8 cellular contexts compared by ENCODE assay signal in genomic region chr2:65130440-65131175, GRCh38. TPM values are rescaled to one million over a fixed set of nuclear protein-coding genes. Genes with fewer than 3 reads are reported as not detected.
DNase-seq lines count a peak whose midpoint lies in the region; ATAC-seq and TF ChIP-seq lines count a peak whose summit lies in the region.

No MANE protein-coding gene starts in this region.

- CTCF ChIA-PET in activated CD8-positive, alpha-beta T cell treated with anti-CD3 and anti-CD28 coated beads for 36 hours (lab: Charles Lee) = interaction anchor here (0.6 to 3.4 kb wide), 8 partner anchors 11 to 213 kb away, joined by 3 to 23 read pairs (median 4); partner anchors contain the start of genes ACTR2 and CEP68

- no peaks in the 10 kb centered on the region for H3K9me3 Mint-ChIP-seq in activated CD8-positive, alpha-beta T cell treated with anti-CD3 and anti-CD28 coated beads for 36 hours

- no peaks in the 10 kb centered on the region for H3K27me3 Mint-ChIP-seq in activated CD8-positive, alpha-beta T cell treated with anti-CD3 and anti-CD28 coated beads for 36 hours

- peak overlapping the region; percentile 87 for H3K9ac ChIP-seq in skeletal muscle satellite cell (ENCODE audit: low read depth, low read length)

- peaks cover 22% of the 10 kb centered on the region for H3K4me1 ChIP-seq in skeletal muscle satellite cell (ENCODE audit: control insufficient read depth, insufficient read depth, low read length)

- no peaks in the 10 kb centered on the region for H3K9me3 ChIP-seq in skeletal muscle satellite cell (replicated peaks; ENCODE audit: low read length)

- peaks cover 13% of the 10 kb centered on the region for H3K36me3 Mint-ChIP-seq in activated CD8-positive, alpha-beta T cell treated with anti-CD3 and anti-CD28 coated beads for 36 hours (ENCODE audit: low read depth)

- no peak for TF ChIP-seq CTCF in GM12864 (IDR thresholded peaks at IDR 0.05; ENCODE audit: low read depth, low read length, missing control alignments)
- no peak for TF ChIP-seq CTCF in activated CD8-positive, alpha-beta T cell treated with anti-CD3 and anti-CD28 coated beads for 36 hours (IDR thresholded peaks at IDR 0.05)

- peak overlapping the region; percentile 100 for H3K4me3 Mint-ChIP-seq in activated CD8-positive, alpha-beta T cell treated with anti-CD3 and anti-CD28 coated beads for 36 hours

- no peaks in the 10 kb centered on the region for H3K27me3 ChIP-seq in skeletal muscle satellite cell (ENCODE audit: control insufficient read depth, insufficient read depth, low read length)

- H3K4me3 ChIP-seq in GM12864 (ENCODE audit: low read depth, low read length) = peak overlapping the region; percentile 61
- peak overlapping the region; percentile 79 for H3K4me3 ChIP-seq in skeletal muscle satellite cell (ENCODE audit: low read length)

- H3K4me1 Mint-ChIP-seq in activated CD8-positive, alpha-beta T cell treated with anti-CD3 and anti-CD28 coated beads for 36 hours (ENCODE audit: low read depth) = peaks cover 31% of the 10 kb centered on the region

- ATAC-seq in GM21528 (IDR thresholded peaks at IDR 0.05; ENCODE audit: low FRiP score, unreplicated experiment) = peak; percentile 41
- ATAC-seq in activated CD8-positive, alpha-beta T cell treated with anti-CD3 and anti-CD28 coated beads for 36 hours = peak; percentile 3
- peak; percentile 66 for ATAC-seq in left ventricle myocardium superior

- H3K27ac Mint-ChIP-seq in activated CD8-positive, alpha-beta T cell treated with anti-CD3 and anti-CD28 coated beads for 36 hours = peak overlapping the region; percentile 100

- intact Hi-C loops in activated CD8-positive, alpha-beta T cell treated with anti-CD3 and anti-CD28 coated beads for 36 hours (cut with micrococcal nuclease) = no loop called here
- intact Hi-C loops in left ventricle myocardium superior (cut with micrococcal nuclease) = no loop called here

- peak; percentile 15 for DNase-seq in GM12864 (ENCODE audit: low read depth)
- DNase-seq in HuH-7 (ENCODE audit: low spot score) = peak; percentile 17
- no peak for DNase-seq in activated CD8-positive, alpha-beta T cell treated with anti-CD3 and anti-CD28 coated beads for 36 hours
- no peak for DNase-seq in left ventricle myocardium superior
- DNase-seq in HK-2 (ENCODE audit: unreplicated experiment) = no peak
- no peak for DNase-seq in NCI-H128 (lab: John Stamatoyannopoulos, UW; ENCODE audit: unreplicated experiment)

- peak overlapping the region; percentile 92 for H3K4me2 ChIP-seq in skeletal muscle satellite cell (ENCODE audit: low read length)

- H3K36me3 ChIP-seq in skeletal muscle satellite cell (ENCODE audit: insufficient read depth, low read length) = no peaks in the 10 kb centered on the region

- POLR2A ChIA-PET in activated CD8-positive, alpha-beta T cell treated with anti-CD3 and anti-CD28 coated beads for 36 hours (lab: Charles Lee) = interaction anchor here (0.6 to 2.0 kb wide), 7 partner anchors 11 to 97 kb away, joined by 3 to 11 read pairs (median 3); partner anchors contain the start of gene ACTR2

RNA-seq across cellular contexts. Expression of gene RAB1A, which starts 0.7 kb away (rescaled TPM):
- 10 to 100 TPM; 71.8 to 75.8 TPM for total RNA-seq in activated CD8-positive, alpha-beta T cell treated with anti-CD3 and anti-CD28 coated beads for 36 hours
- 121 TPM for total RNA-seq in left ventricle myocardium superior
- total RNA-seq in skeletal muscle satellite cell (2012; rRNA removed) = 76.4 and 87.2 TPM in 2 replicates

Comparison
In these comparisons a context has a peak if more than half of its experiments do, and no peak if none do; other contexts are left out.
1. DNase-seq: peak in GM12864 (single experiment) and HuH-7 (single experiment); none in activated CD8-positive, alpha-beta T cell treated with anti-CD3 and anti-CD28 coated beads for 36 hours (single experiment), left ventricle myocardium superior (single experiment), HK-2 (single experiment) and NCI-H128 (single experiment).
2. ATAC-seq: peak in every context shown above with its lines; median percentile 66 in left ventricle myocardium superior; 41 in GM21528; 3 in activated CD8-positive, alpha-beta T cell treated with anti-CD3 and anti-CD28 coated beads for 36 hours.